1 cellular context compared by ENCODE assay signal in genomic region chr6:39289490-39289889, GRCh38.
A peak's percentile ranks its signal among the peaks of the same experiment; 100 is the strongest.
TF ChIP-seq lines count a peak whose summit lies in the region.

No MANE protein-coding gene starts in this region.

TF ChIP-seq in K562, 482 proteins besides CTCF, POLR2A, EP300 and RAD21:
- TF ChIP-seq RAD51 (IDR thresholded peaks at IDR 0.05; ENCODE audit: borderline replicate concordance, low read depth) (peak; percentile 42), USF1 (CRISPR knock-in tag; IDR thresholded peaks at IDR 0.05) (peak; percentile 48), TOE1 (IDR thresholded peaks at IDR 0.05; ENCODE audit: borderline replicate concordance) (peak; percentile 66; the same call in 1 of the 2 replicates), TOE1 (CRISPR knock-in tag; IDR thresholded peaks at IDR 0.05; ENCODE audit: borderline replicate concordance, low read depth) (no peak), U2AF2 (optimal IDR thresholded peaks at IDR 0.05; ENCODE audit: low read depth, low read length) (no peak), TFE3 (CRISPR knock-in tag; IDR thresholded peaks at IDR 0.05) (peak; percentile 95), USF2 (CRISPR knock-in tag; IDR thresholded peaks at IDR 0.05) (peak; percentile 27; the same call in 1 of the 2 replicates)
